Comparison of ENCODE assay signal across 13 cellular contexts in the genomic region with DNA sequence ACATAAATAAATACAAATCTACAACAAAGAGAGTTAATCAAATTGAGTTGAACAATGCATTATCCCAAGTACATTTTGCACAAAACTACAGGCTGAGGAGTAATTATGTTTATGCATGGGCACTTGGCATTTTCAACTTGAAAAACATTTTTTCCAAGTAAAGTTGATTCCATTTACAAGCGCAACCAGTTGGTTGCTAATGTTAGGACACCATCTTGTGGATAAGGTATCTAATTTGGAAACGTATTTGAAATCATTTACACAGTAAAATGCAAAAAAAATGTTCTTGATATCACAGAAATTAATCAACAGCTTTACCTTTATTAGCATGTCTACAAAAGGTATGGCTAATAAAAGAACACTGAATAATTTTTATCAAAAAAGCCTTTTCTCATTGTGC. TPM values are rescaled to one million over a fixed set of nuclear protein-coding genes. Genes with fewer than 3 reads are reported as not detected.
DNase-seq lines count a peak whose midpoint lies in the region; ATAC-seq, FAIRE-seq and TF ChIP-seq lines count a peak whose summit lies in the region.
"Had no signal": no experiment of that assay in that cellular context is flagged by ENCODE, and none has a peak within 500 bp of the region (broad histone marks: within the 10 kb centered on the region; RNA-seq: fewer than 3 reads in every experiment).

No MANE protein-coding gene starts in this region.

- RAD21 ChIA-PET in GM12878 (lab: Charles Lee; ENCODE audit: unreplicated experiment): no interaction called here

- intact Hi-C loops in GM12878 (cut with micrococcal nuclease; ENCODE audit: unreplicated experiment): no loop called here

- DNase-seq in DND-41: no peak
- no peak for DNase-seq in GM12878 (ENCODE audit: low read depth, low spot score)
- peak; percentile 18 for DNase-seq in medulla oblongata (ENCODE audit: extremely low spot score)
- no peak for DNase-seq in HPDE6-E6E7 (ENCODE audit: extremely low spot score)
- DNase-seq in RCC 7860 (ENCODE audit: low spot score): no peak
- DNase-seq: cortex of kidney, naive B cell, T1000 had no signal

- H3K27ac ChIP-seq in DND-41 (ENCODE audit: low read length) (no peak overlapping the region), GM12878 (ENCODE audit: control insufficient read depth, insufficient read depth) (no peak overlapping the region)

- in situ Hi-C loops in GM12878 (cut with MboI): no loop called here

- H3K36me3 ChIP-seq in DND-41 (ENCODE audit: insufficient read depth, low read length): no peaks in the 10 kb centered on the region
- no peaks in the 10 kb centered on the region for H3K36me3 ChIP-seq in GM12878 (ENCODE audit: control insufficient read depth in 2 of 2, insufficient read depth in 2 of 2, low read length in 1 of 2)

- H3K36me3 Mint-ChIP-seq in stimulated activated memory B cell treated with anti-CD40 and anti-IgM and Interleukin-4, amounts not matched to agents 10 μg/mL and 1 μg/mL and 100 μg/mL, for 72 hours: no peaks in the 10 kb centered on the region
- H3K36me3 Mint-ChIP-seq: naive B cell had no signal

- 20% methylated on average over 2 of the region's 2 CpGs for WGBS in GM12878 (ENCODE audit: insufficient coverage, insufficient replicate concordance, low lambda C conversion rate, missing lambda C conversion rate)

- FAIRE-seq in GM12878 (lab: Jason Lieb, UNC) (no peak), RCC 7860 (lab: Jason Lieb, UNC) (no peak)
- FAIRE-seq: G401.6 had no signal

- no peak overlapping the region for H3K4me3 ChIP-seq in DND-41 (ENCODE audit: low read depth in 1 of 2, low read length in 2 of 2)
- H3K4me3 ChIP-seq in GM12878: no peak overlapping the region

- no peak overlapping the region for H3K9ac ChIP-seq in DND-41 (ENCODE audit: low read depth, low read length)
- no peak overlapping the region for H3K9ac ChIP-seq in GM12878 (ENCODE audit: control insufficient read depth, insufficient read depth, low read length)

- H3K9me3 ChIP-seq in DND-41 (ENCODE audit: insufficient read depth, low read length, severe bottlenecking) (no peaks in the 10 kb centered on the region), GM12878 (replicated peaks; ENCODE audit: control insufficient read depth, insufficient read depth, low read length) (no peaks in the 10 kb centered on the region)

- TF ChIP-seq POLR2A in GM12878 (IDR thresholded peaks at IDR 0.05; ENCODE audit: low read depth, low read length): no peak

- H3K27me3 ChIP-seq in DND-41 (ENCODE audit: insufficient read depth, low read length, poor library complexity): no peaks in the 10 kb centered on the region
- no peaks in the 10 kb centered on the region for H3K27me3 ChIP-seq in GM12878 (replicated peaks in 1 of 2; ENCODE audit: control insufficient read depth in 2 of 2, insufficient read depth in 2 of 2, low read length in 1 of 2)

- H4K20me1 ChIP-seq in DND-41 (ENCODE audit: insufficient read depth, low read length) (no peaks in the 10 kb centered on the region), GM12878 (ENCODE audit: control insufficient read depth, insufficient read depth) (no peaks in the 10 kb centered on the region)

- no peaks in the 10 kb centered on the region for H3K79me2 ChIP-seq in DND-41 (ENCODE audit: insufficient read depth, low read length)
- H3K79me2 ChIP-seq in GM12878 (ENCODE audit: control insufficient read depth, insufficient read depth, low read length): no peaks in the 10 kb centered on the region

- no peaks in the 10 kb centered on the region for H3K9me3 Mint-ChIP-seq in stimulated activated memory B cell treated with anti-CD40 and anti-IgM and Interleukin-4, amounts not matched to agents 10 μg/mL and 1 μg/mL and 100 μg/mL, for 72 hours
- H3K9me3 Mint-ChIP-seq: activated T-helper 1 cell treated with anti-CD3 and anti-CD28 coated beads, Interleukin-12 subunit alpha, Interleukin-12 subunit beta, Interleukin-2, Interleukin-4 antibody, amounts not matched to agents 30 ng/mL and 10 ng/mL and 1 ng/mL, durations not matched to agents 14 hours and 24 hours and 36 hours; naive B cell had no signal

- POLR2A ChIA-PET in GM12878 (lab: Charles Lee): no interaction called here

- no peaks in the 10 kb centered on the region for H3K4me1 Mint-ChIP-seq in stimulated activated memory B cell treated with anti-CD40 and anti-IgM and Interleukin-4, amounts not matched to agents 10 μg/mL and 1 μg/mL and 100 μg/mL, for 72 hours
- H3K4me1 Mint-ChIP-seq: naive B cell had no signal

- no peak for TF ChIP-seq EP300 in GM12878 (IDR thresholded peaks at IDR 0.05; ENCODE audit: borderline replicate concordance in 1 of 2, control insufficient read depth in 1 of 2, low read depth in 2 of 2, low read length in 2 of 2)

- CTCF ChIA-PET in GM12878 (lab: Yijun Ruan, JAX): no interaction called here

- no peaks in the 10 kb centered on the region for H3K27me3 Mint-ChIP-seq in stimulated activated memory B cell treated with anti-CD40 and anti-IgM and Interleukin-4, amounts not matched to agents 10 μg/mL and 1 μg/mL and 100 μg/mL, for 72 hours
- H3K27me3 Mint-ChIP-seq: naive B cell had no signal

- H3K4me3 Mint-ChIP-seq in stimulated activated memory B cell treated with anti-CD40 and anti-IgM and Interleukin-4, amounts not matched to agents 10 μg/mL and 1 μg/mL and 100 μg/mL, for 72 hours: no peak overlapping the region
- H3K4me3 Mint-ChIP-seq: activated T-helper 1 cell treated with anti-CD3 and anti-CD28 coated beads, Interleukin-12 subunit alpha, Interleukin-12 subunit beta, Interleukin-2, Interleukin-4 antibody, amounts not matched to agents 30 ng/mL and 10 ng/mL and 1 ng/mL, durations not matched to agents 14 hours and 24 hours and 36 hours; naive B cell had no signal

- H3K4me1 ChIP-seq in DND-41 (ENCODE audit: insufficient read depth, low read length) (peaks cover 2% of the 10 kb centered on the region), GM12878 (ENCODE audit: control insufficient read depth, insufficient read depth, low read length) (no peaks in the 10 kb centered on the region)

- BruUV-seq in GM12878 (replicated peaks; lab: Mats Ljungman, UMichigan): no TSS peak

- H2AFZ ChIP-seq in DND-41 (ENCODE audit: low read depth, low read length) (no peak overlapping the region), GM12878 (ENCODE audit: control insufficient read depth, low read depth, low read length) (no peak overlapping the region)

- SMC1A ChIA-PET in GM12878 (lab: Charles Lee; ENCODE audit: uncharacterized antibody, unreplicated experiment): interaction anchor here (0.6 kb wide), 1 partner anchor 567 kb away, joined by 4 read pairs; no protein-coding TSS in a partner anchor

- peak; percentile 57 for TF ChIP-seq CTCF in DND-41 (IDR thresholded peaks at IDR 0.05; ENCODE audit: borderline replicate concordance, extremely low read depth, low read length, poor library complexity, severe bottlenecking)
- peak; percentile 51; the same call in 1 of the 2 replicates for TF ChIP-seq CTCF in LNCAP (IDR thresholded peaks at IDR 0.05)
- no peak; a peak in 1 of 6 replicates for TF ChIP-seq CTCF in GM12878 (IDR thresholded peaks at IDR 0.05 in 2 of 3, conservative IDR thresholded peaks at IDR 0.05 in 1 of 3; ENCODE audit: control insufficient read depth in 2 of 3, extremely low read depth in 1 of 3, insufficient read depth in 1 of 3, low read depth in 3 of 3, low read length in 3 of 3)

- no peak overlapping the region for H3K4me2 ChIP-seq in DND-41 (ENCODE audit: insufficient read depth, low read length)
- H3K4me2 ChIP-seq in GM12878 (ENCODE audit: control insufficient read depth, insufficient read depth): no peak overlapping the region

- TF ChIP-seq RAD21 in GM12878 (IDR thresholded peaks at IDR 0.05; ENCODE audit: insufficient read depth, low read depth, low read length): peak; percentile 30; the same call in 1 of the 2 replicates

- H3K27ac Mint-ChIP-seq in stimulated activated memory B cell treated with anti-CD40 and anti-IgM and Interleukin-4, amounts not matched to agents 10 μg/mL and 1 μg/mL and 100 μg/mL, for 72 hours: no peak overlapping the region
- H3K27ac Mint-ChIP-seq: activated T-helper 1 cell treated with anti-CD3 and anti-CD28 coated beads, Interleukin-12 subunit alpha, Interleukin-12 subunit beta, Interleukin-2, Interleukin-4 antibody, amounts not matched to agents 30 ng/mL and 10 ng/mL and 1 ng/mL, durations not matched to agents 14 hours and 24 hours and 36 hours; naive B cell had no signal

- ATAC-seq in DND-41 (ENCODE audit: insufficient read depth, low read depth) (no peak), GM12878 (no peak)
- no peak for ATAC-seq in stimulated activated memory B cell treated with anti-CD40 and anti-IgM and Interleukin-4, amounts not matched to agents 10 μg/mL and 1 μg/mL and 100 μg/mL, for 72 hours

TF ChIP-seq in GM12878, 131 proteins besides CTCF, POLR2A, EP300 and RAD21 (continues in another document):
- TF ChIP-seq ZNF207 (IDR thresholded peaks at IDR 0.05; ENCODE audit: borderline replicate concordance) (no peak), MYB (IDR thresholded peaks at IDR 0.05; ENCODE audit: borderline replicate concordance, low read depth, low read length) (no peak), TARDBP (IDR thresholded peaks at IDR 0.05; ENCODE audit: borderline replicate concordance) (no peak)

RNA-seq across cellular contexts. Expression of gene FTMT, which starts 18.8 kb away (rescaled TPM):
- total RNA-seq in GM12878 (2013; cell fraction: nucleolus; rRNA removed): not detected in 2 replicates
- total RNA-seq in GM12878 (2014; rRNA removed) (not detected in 2 replicates), GM12878 (2014; rRNA removed; fragmentation: Illumina TruSeq; extraction: Trizol) (not detected in 2 replicates), GM12878 (2021) (not detected in 2 replicates)
- polyA plus RNA-seq in GM12878 (2011; ENCODE audit: low read depth): not detected
- polyA plus RNA-seq in GM12878 (2011; rRNA removed) (not detected in 2 replicates), GM12878 (2014; fragmentation: Illumina TruSeq; extraction: Trizol) (not detected in 2 replicates), GM12878 (2014; fragmentation: Nextera tagmentation; extraction: Ambion mirVana) (not detected), GM12878 (2014; rRNA removed) (not detected in 2 replicates), GM12878 (2016; fragmentation: Nextera tagmentation; extraction: Ambion mirVana) (not detected)
- not detected in 2 replicates for polyA plus RNA-seq in GM12878 (2011; cell fraction: cytosol; rRNA removed)
- polyA plus RNA-seq in GM12878 (2011; cell fraction: nucleus; rRNA removed): not detected in 2 replicates
- polyA plus RNA-seq in GM12878 (2012): not detected in 2 replicates
- polyA minus RNA-seq in GM12878 (2011; rRNA and poly(A)+ RNA removed): not detected in 2 replicates
- polyA minus RNA-seq in GM12878 (2011; cell fraction: cytosol; rRNA and poly(A)+ RNA removed): not detected in 2 replicates
- polyA minus RNA-seq in GM12878 (2011; cell fraction: nucleus; rRNA and poly(A)+ RNA removed): not detected in 2 replicates
- total RNA-seq: activated T-helper 1 cell treated with anti-CD3 and anti-CD28 coated beads, Interleukin-12 subunit alpha, Interleukin-12 subunit beta, Interleukin-2, Interleukin-4 antibody, amounts not matched to agents 30 ng/mL and 10 ng/mL and 1 ng/mL, durations not matched to agents 14 hours and 24 hours and 36 hours; subcutaneous adipose tissue had no signal

Comparison
In these comparisons a context has a peak if more than half of its experiments do, and no peak if none do; other contexts are left out.
1. CTCF ChIP-seq: peak in DND-41 (single experiment) and LNCAP (single experiment); none in GM12878 (0 of 3).